18 cellular contexts compared by ENCODE assay signal in the genomic region with DNA sequence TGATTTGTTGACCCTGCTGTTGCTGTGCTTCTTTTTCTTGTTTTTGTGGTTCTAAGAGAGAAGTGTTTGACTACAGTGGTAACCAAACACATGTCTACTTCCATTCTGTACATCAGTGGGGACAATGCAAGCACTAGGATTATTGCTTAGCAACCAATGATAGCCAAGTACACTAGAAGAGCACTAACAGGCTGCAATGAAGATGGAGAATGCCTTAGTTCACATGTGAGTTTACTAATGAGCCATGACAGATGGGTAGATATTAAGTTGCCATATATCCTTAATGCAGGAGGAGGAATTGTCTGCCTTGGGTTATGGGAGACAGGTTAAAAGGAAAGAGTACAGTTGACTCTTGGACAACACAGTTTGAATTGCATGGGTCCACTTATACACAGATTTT. TPM values are rescaled to one million over a fixed set of nuclear protein-coding genes. Genes with fewer than 3 reads are reported as not detected.
DNase-seq lines count a peak whose midpoint lies in the region; ATAC-seq, FAIRE-seq and TF ChIP-seq lines count a peak whose summit lies in the region.
"Had no signal": no experiment of that assay in that cellular context is flagged by ENCODE, and none has a peak within 500 bp of the region (broad histone marks: within the 10 kb centered on the region; RNA-seq: fewer than 3 reads in every experiment).

No MANE protein-coding gene starts in this region.

- H3K36me3 ChIP-seq in endothelial cell of umbilical vein (ENCODE audit: control insufficient read depth in 2 of 2, extremely low read depth in 1 of 2, insufficient read depth in 2 of 2, low read length in 2 of 2) = no peaks in the 10 kb centered on the region
- no peaks in the 10 kb centered on the region for H3K36me3 ChIP-seq in small intestine (ENCODE audit: control insufficient read depth in 2 of 2, insufficient read depth in 2 of 2, low read length in 2 of 2)
- H3K36me3 ChIP-seq: HAP-1, lower lobe of right lung had no signal

- dilution Hi-C loops in endothelial cell of umbilical vein (cut with MboI; ENCODE audit: extremely low pct_ligation_motif_present, low sequenced_read_pairs) = no loop called here

- no peak overlapping the region for H3K27ac Mint-ChIP-seq in activated T-cell treated with anti-CD3 and anti-CD28 coated beads, Interleukin-2, amount 50 U/mL, for 72 hours
- H3K27ac Mint-ChIP-seq: activated T-helper 17 cell treated with anti-CD3 and anti-CD28 coated beads, Interleukin-2, amount 50 U/mL, for 72 hours had no signal

- no peaks in the 10 kb centered on the region for H3K9me1 ChIP-seq in endothelial cell of umbilical vein (replicated peaks; ENCODE audit: control insufficient read depth, extremely low read depth, insufficient read depth, low read length)

- TF ChIP-seq POLR2A in NB4 (IDR thresholded peaks at IDR 0.05; ENCODE audit: extremely low read depth, insufficient read length) = no peak
- TF ChIP-seq POLR2A in endothelial cell of umbilical vein (IDR thresholded peaks at IDR 0.05; ENCODE audit: low read depth, low read length) = no peak

- no peak overlapping the region for H3K4me3 Mint-ChIP-seq in activated T-cell treated with anti-CD3 and anti-CD28 coated beads, Interleukin-2, amount 50 U/mL, for 72 hours
- H3K4me3 Mint-ChIP-seq: activated T-helper 17 cell treated with anti-CD3 and anti-CD28 coated beads, Interleukin-2, amount 50 U/mL, for 72 hours had no signal

- TF ChIP-seq CTCF in NB4 (IDR thresholded peaks at IDR 0.05; ENCODE audit: low read depth, low read length) = no peak
- TF ChIP-seq CTCF in endothelial cell of umbilical vein (IDR thresholded peaks at IDR 0.05; ENCODE audit: extremely low read depth in 1 of 2, insufficient read depth in 1 of 2, low read depth in 1 of 2, low read length in 2 of 2) = no peak

- H3K4me2 ChIP-seq in endothelial cell of umbilical vein (ENCODE audit: insufficient read depth, low read length) = no peak overlapping the region

- H3K9ac ChIP-seq in endothelial cell of umbilical vein (replicated peaks; ENCODE audit: extremely low read depth, insufficient read depth, low read length) = no peak overlapping the region

- H3K27me3 ChIP-seq in endothelial cell of umbilical vein (ENCODE audit: control insufficient read depth in 2 of 2, insufficient read depth in 2 of 2, low read length in 2 of 2) (no peaks in the 10 kb centered on the region), small intestine (ENCODE audit: control insufficient read depth in 2 of 2, insufficient read depth in 2 of 2, low read length in 2 of 2) (no peaks in the 10 kb centered on the region)

- no peak overlapping the region for H2AFZ ChIP-seq in endothelial cell of umbilical vein (ENCODE audit: low read depth, low read length)

- H3K4me1 Mint-ChIP-seq in activated T-cell treated with anti-CD3 and anti-CD28 coated beads, Interleukin-2, amount 50 U/mL, for 72 hours (ENCODE audit: low read depth) = no peaks in the 10 kb centered on the region
- H3K4me1 Mint-ChIP-seq: activated T-helper 17 cell treated with anti-CD3 and anti-CD28 coated beads, Interleukin-2, amount 50 U/mL, for 72 hours had no signal

- CTCF ChIA-PET in endothelial cell of umbilical vein (lab: Charles Lee) = interaction anchor here (1.0 kb wide), 1 partner anchor 16 kb away, joined by 6 read pairs; no protein-coding TSS in a partner anchor

- BruUV-seq in endothelial cell of umbilical vein (replicated peaks; lab: Mats Ljungman, UMichigan) = no TSS peak

- H3K9me3 ChIP-seq in endothelial cell of umbilical vein (replicated peaks; ENCODE audit: control insufficient read depth, insufficient read depth, low read length) (no peaks in the 10 kb centered on the region), small intestine (ENCODE audit: control insufficient read depth, low read depth) (no peaks in the 10 kb centered on the region)
- H3K9me3 ChIP-seq: HAP-1, lower lobe of right lung had no signal

- peaks cover 2 to 6% of the 10 kb centered on the region in 2 donors for H3K36me3 Mint-ChIP-seq in activated T-cell treated with anti-CD3 and anti-CD28 coated beads, Interleukin-2, amount 50 U/mL, for 72 hours (ENCODE audit: insufficient read depth in 2 of 2)

- peaks cover 0 to 2% of the 10 kb centered on the region in 2 donors for H3K9me3 Mint-ChIP-seq in activated T-cell treated with anti-CD3 and anti-CD28 coated beads, Interleukin-2, amount 50 U/mL, for 72 hours
- H3K9me3 Mint-ChIP-seq: activated T-helper 17 cell treated with anti-CD3 and anti-CD28 coated beads, Interleukin-2, amount 50 U/mL, for 72 hours had no signal

- H3K27me3 Mint-ChIP-seq in activated T-cell treated with anti-CD3 and anti-CD28 coated beads, Interleukin-2, amount 50 U/mL, for 72 hours (ENCODE audit: low read depth) = no peaks in the 10 kb centered on the region
- H3K27me3 Mint-ChIP-seq: activated T-helper 17 cell treated with anti-CD3 and anti-CD28 coated beads, Interleukin-2, amount 50 U/mL, for 72 hours had no signal

- intact Hi-C loops in endothelial cell of umbilical vein (cut with micrococcal nuclease) (no loop called here), posterior cingulate gyrus (cut with DNase I) (no loop called here)

- H3K27ac ChIP-seq in endothelial cell of umbilical vein (ENCODE audit: insufficient read depth, low read depth, low read length) = no peak overlapping the region
- H3K27ac ChIP-seq in small intestine (ENCODE audit: low read depth in 1 of 2, low read length in 1 of 2) = no peak overlapping the region
- H3K27ac ChIP-seq: lower lobe of right lung had no signal

- DNase-seq in DMS 273 (lab: John Stamatoyannopoulos, UW; ENCODE audit: unreplicated experiment) = peak; percentile 62
- DNase-seq in NB4 (ENCODE audit: low read depth) = peak; percentile 17
- peak; percentile 92 for DNase-seq in NCI-H510A treated with DMSO at 0.1 percent for 48 hours (lab: John Stamatoyannopoulos, UW)
- DNase-seq in endothelial cell of umbilical vein (ENCODE audit: low read depth, low spot score) = no peak
- no peak for DNase-seq in small intestine
- DNase-seq in activated T-cell treated with anti-CD3 and anti-CD28 coated beads, Interleukin-2, amount 50 U/mL, for 72 hours = no peak
- DNase-seq in posterior cingulate gyrus = no peak
- DNase-seq: Karpas-422; lower lobe of right lung; NCI-H1694 treated with DMSO at 0.1 percent for 48 hours; stimulated activated CD4-positive, alpha-beta T cell treated with anti-CD3 and anti-CD28 coated beads, Interleukin-4, amount 100 ng/mL, for 24 hours had no signal

- POLR2A ChIA-PET in endothelial cell of umbilical vein (lab: Charles Lee) = no interaction called here

- no peaks in the 10 kb centered on the region for H4K20me1 ChIP-seq in endothelial cell of umbilical vein (replicated peaks; ENCODE audit: control insufficient read depth, extremely low read depth, insufficient read depth, low read length)

- no peak for ATAC-seq in activated T-cell treated with anti-CD3 and anti-CD28 coated beads, Interleukin-2, amount 50 U/mL, for 72 hours (replicated peaks in 1 of 2)
- ATAC-seq: activated CD4-positive, CD25-positive, alpha-beta regulatory T cell treated with anti-CD3 and anti-CD28 coated beads, Interleukin-2, amount 50 U/mL, for 24 hours; activated T-helper 17 cell treated with anti-CD3 and anti-CD28 coated beads, Interleukin-2, amount 50 U/mL, for 72 hours; esophagus mucosa; lower lobe of right lung; Right ventricle myocardium inferior had no signal

- H3K4me3 ChIP-seq in NB4 (ENCODE audit: low read depth, low read length) = no peak overlapping the region
- no peak overlapping the region for H3K4me3 ChIP-seq in endothelial cell of umbilical vein (replicated peaks in 1 of 3; ENCODE audit: insufficient read depth in 1 of 3, low read depth in 1 of 3, low read length in 3 of 3)
- H3K4me3 ChIP-seq in small intestine (ENCODE audit: low read depth in 1 of 2, low read length in 2 of 2) = no peak overlapping the region
- H3K4me3 ChIP-seq: HAP-1, lower lobe of right lung had no signal

- H3K79me2 ChIP-seq in endothelial cell of umbilical vein (ENCODE audit: control insufficient read depth, insufficient read depth, low read length) = no peaks in the 10 kb centered on the region

- FAIRE-seq in endothelial cell of umbilical vein (lab: Jason Lieb, UNC) (peak; percentile 24), small intestine (lab: Jason Lieb, UNC) (no peak)
- FAIRE-seq: bronchial epithelial cell, D721Med had no signal

- H3K4me1 ChIP-seq in endothelial cell of umbilical vein (ENCODE audit: control insufficient read depth, extremely low read depth, insufficient read depth, low read length) = no peaks in the 10 kb centered on the region
- no peaks in the 10 kb centered on the region for H3K4me1 ChIP-seq in small intestine (ENCODE audit: control insufficient read depth in 2 of 2, insufficient read depth in 1 of 2, low read depth in 1 of 2, low read length in 1 of 2)
- H3K4me1 ChIP-seq: lower lobe of right lung had no signal

TF ChIP-seq in endothelial cell of umbilical vein, 7 proteins besides CTCF, POLR2A, EP300 and RAD21 (continues in another document):
- no peak for TF ChIP-seq FOS (IDR thresholded peaks at IDR 0.05; ENCODE audit: borderline replicate concordance, insufficient read depth, low read length)

RNA-seq across cellular contexts. Expression of gene EFCAB5, which starts 8.3 kb away (rescaled TPM):
- 0.40 and 0.44 TPM in 2 replicates for total RNA-seq in endothelial cell of umbilical vein
- polyA plus RNA-seq in endothelial cell of umbilical vein = 0.03 and 0.04 TPM in 2 replicates
- polyA plus RNA-seq in endothelial cell of umbilical vein (2011; cell fraction: cytosol; rRNA removed) = 0.08 and 0.26 TPM in 2 replicates
- 0.57 and 1.0 TPM in 2 replicates for polyA plus RNA-seq in endothelial cell of umbilical vein (2011; cell fraction: nucleus; rRNA removed)
- 0.54 and 0.59 TPM in 2 replicates for polyA plus RNA-seq in endothelial cell of umbilical vein (2012)
- not detected in 2 replicates for polyA minus RNA-seq in endothelial cell of umbilical vein
- polyA minus RNA-seq in endothelial cell of umbilical vein (2011; cell fraction: cytosol; rRNA and poly(A)+ RNA removed) = not detected
- 0.58 and 0.87 TPM in 2 replicates for polyA minus RNA-seq in endothelial cell of umbilical vein (2011; cell fraction: nucleus; rRNA and poly(A)+ RNA removed)
- polyA plus RNA-seq in small intestine = under 1 TPM in 1 of 3 donors, not detected in 2; 0.10 TPM
- 1 to 10 TPM in 1 of 2 donors, under 1 TPM in 1; 0.81 to 1.7 TPM for total RNA-seq in activated T-cell treated with anti-CD3 and anti-CD28 coated beads, Interleukin-2, amount 50 U/mL, for 72 hours
- total RNA-seq: bronchial epithelial cell, esophagus mucosa, Right ventricle myocardium inferior had no signal

RNA-seq across cellular contexts. Expression of gene SSH2, which starts 19.7 kb away (rescaled TPM):
- 52.1 and 60.9 TPM in 2 replicates for total RNA-seq in endothelial cell of umbilical vein
- 23.2 and 24.6 TPM in 2 replicates for polyA plus RNA-seq in endothelial cell of umbilical vein
- polyA plus RNA-seq in endothelial cell of umbilical vein (2011; cell fraction: cytosol; rRNA removed) = 23.7 and 24.2 TPM in 2 replicates
- 58.4 and 66.2 TPM in 2 replicates for polyA plus RNA-seq in endothelial cell of umbilical vein (2011; cell fraction: nucleus; rRNA removed)
- polyA plus RNA-seq in endothelial cell of umbilical vein (2012) = 36.7 and 46.6 TPM in 2 replicates
- 97.4 and 99.7 TPM in 2 replicates for polyA minus RNA-seq in endothelial cell of umbilical vein
- polyA minus RNA-seq in endothelial cell of umbilical vein (2011; cell fraction: cytosol; rRNA and poly(A)+ RNA removed) = 24.4 TPM
- 92.7 and 120 TPM in 2 replicates for polyA minus RNA-seq in endothelial cell of umbilical vein (2011; cell fraction: nucleus; rRNA and poly(A)+ RNA removed)
- polyA plus RNA-seq in small intestine = 10 to 100 TPM; 11.6 to 14.8 (median 12.4) TPM
- 10 to 100 TPM; 41.4 to 46.8 TPM for total RNA-seq in activated T-cell treated with anti-CD3 and anti-CD28 coated beads, Interleukin-2, amount 50 U/mL, for 72 hours

Comparison
In these comparisons a context has a peak if more than half of its experiments do, and no peak if none do; other contexts are left out.
1. DNase-seq: peak in DMS 273 (single experiment), NB4 (single experiment) and NCI-H510A treated with DMSO at 0.1 percent for 48 hours (single experiment); none in endothelial cell of umbilical vein (single experiment), small intestine (single experiment), activated T-cell treated with anti-CD3 and anti-CD28 coated beads, Interleukin-2, amount 50 U/mL, for 72 hours (0 of 2) and posterior cingulate gyrus (0 of 10).